ENCODE assay signal across 15 cellular contexts in genomic region chr17:42946812-42947211, GRCh38. TPM values are rescaled to one million over a fixed set of nuclear protein-coding genes. Genes with fewer than 3 reads are reported as not detected.
DNase-seq lines count a peak whose midpoint lies in the region; ATAC-seq and TF ChIP-seq lines count a peak whose summit lies in the region.
"Had no signal": no experiment of that assay in that cellular context is flagged by ENCODE, and none has a peak within 500 bp of the region (broad histone marks: within the 10 kb centered on the region; RNA-seq: fewer than 3 reads in every experiment).

No MANE protein-coding gene starts in this region.

- CTCF ChIA-PET in HEK293 (lab: Yijun Ruan, JAX) = interaction anchor here (0.6 kb wide), 1 partner anchor 11 kb away, joined by 3 read pairs; no protein-coding TSS in a partner anchor

- no peaks in the 10 kb centered on the region for H3K27me3 Mint-ChIP-seq in neural progenitor cell (ENCODE audit: insufficient read depth, low read depth)
- H3K27me3 Mint-ChIP-seq: B cell; CD4-positive, alpha-beta T cell had no signal

- no peaks in the 10 kb centered on the region for H3K9me3 Mint-ChIP-seq in neural progenitor cell
- H3K9me3 Mint-ChIP-seq: CD4-positive, alpha-beta T cell; GM23338 had no signal

- H3K4me1 ChIP-seq in HEK293 (ENCODE audit: control insufficient read depth, insufficient read depth, low read length) (no peaks in the 10 kb centered on the region), ascending aorta (peaks cover 0 to 12% of the 10 kb centered on the region in 2 donors), neural progenitor cell (no peaks in the 10 kb centered on the region), thyroid gland (peaks cover 11 to 14% of the 10 kb centered on the region in 2 donors)

- no peak overlapping the region for H3K27ac ChIP-seq in HEK293 (ENCODE audit: extremely low read depth, low read depth, low read length)
- H3K27ac ChIP-seq in ascending aorta = peak overlapping the region; percentile 56 to 66
- no peak overlapping the region for H3K27ac ChIP-seq in neural progenitor cell
- H3K27ac ChIP-seq in thyroid gland = peak overlapping the region in 2 of 3 donors; percentile 4 to 53

- no peak for DNase-seq in ascending aorta (ENCODE audit: low spot score in 2 of 2)
- DNase-seq in neural progenitor cell (ENCODE audit: low spot score) = no peak
- no peak for DNase-seq in thyroid gland
- DNase-seq in COLO668 (lab: John Stamatoyannopoulos, UW; ENCODE audit: unreplicated experiment) = no peak
- no peak for DNase-seq in GM03348 (ENCODE audit: low spot score)
- DNase-seq: C1 segment of cervical spinal cord; CD4-positive, alpha-beta T cell; DMS79; H7 had no signal

- intact Hi-C loops in ascending aorta (cut with DNase I) (no loop called here), thyroid gland (cut with DNase I) (no loop called here)

- H3K4me1 Mint-ChIP-seq in neural progenitor cell = no peaks in the 10 kb centered on the region
- H3K4me1 Mint-ChIP-seq: B cell, GM23338 had no signal

- H3K4me3 ChIP-seq in HEK293 (ENCODE audit: low read depth, low read length) (no peak overlapping the region), ascending aorta (no peak overlapping the region), neural progenitor cell (no peak overlapping the region), thyroid gland (replicated peaks in 1 of 3) (no peak overlapping the region)
- H3K4me3 ChIP-seq: GM23338 had no signal

- POLR2A ChIA-PET in HEK293 (lab: Yijun Ruan, JAX) = no interaction called here

- no peaks in the 10 kb centered on the region for H3F3A ChIP-seq in neural progenitor cell (ENCODE audit: low read depth)

- peak overlapping the region; percentile 27 for H3K9ac ChIP-seq in neural progenitor cell

- no peaks in the 10 kb centered on the region for H4K20me1 ChIP-seq in neural progenitor cell (ENCODE audit: low read depth)

- H3K27ac Mint-ChIP-seq in neural progenitor cell = peak overlapping the region; percentile 82
- H3K27ac Mint-ChIP-seq: B cell; CD4-positive, alpha-beta T cell; GM23338 had no signal

- no peaks in the 10 kb centered on the region for H3K79me2 ChIP-seq in neural progenitor cell (ENCODE audit: low read depth)

- no peak for ATAC-seq in GM21576 (IDR thresholded peaks at IDR 0.05; ENCODE audit: unreplicated experiment)
- ATAC-seq: GM23338 had no signal

- no peak overlapping the region for H2AFZ ChIP-seq in neural progenitor cell (replicated peaks)
- H2AFZ ChIP-seq: GM23338 had no signal

- peaks cover 6% of the 10 kb centered on the region for H3K36me3 Mint-ChIP-seq in neural progenitor cell

- no peaks in the 10 kb centered on the region for H3K9me3 ChIP-seq in HEK293 (ENCODE audit: control insufficient read depth, insufficient read depth, low read depth, low read length)
- no peaks in the 10 kb centered on the region for H3K9me3 ChIP-seq in ascending aorta
- H3K9me3 ChIP-seq in neural progenitor cell (ENCODE audit: low read depth) = no peaks in the 10 kb centered on the region
- no peaks in the 10 kb centered on the region for H3K9me3 ChIP-seq in thyroid gland

- WGBS in thyroid gland, 2 donors = 93 to 100% methylated on average over 1 of the region's 1 CpG

- TF ChIP-seq CTCF in HEK293 (tag by site-specific recombination; IDR thresholded peaks at IDR 0.05) (no peak), ascending aorta (IDR thresholded peaks at IDR 0.05) (no peak), neural progenitor cell (IDR thresholded peaks at IDR 0.05) (no peak), thyroid gland (IDR thresholded peaks at IDR 0.05) (no peak)

- H3K36me3 ChIP-seq in HEK293 (ENCODE audit: control insufficient read depth in 2 of 2, insufficient read depth in 1 of 2, low read length in 2 of 2) (peaks cover 25 to 36% of the 10 kb centered on the region in 2 experiments), ascending aorta (peaks cover 18 to 20% of the 10 kb centered on the region in 2 donors), neural progenitor cell (no peaks in the 10 kb centered on the region), thyroid gland (peaks cover 9 to 21% of the 10 kb centered on the region in 2 donors)

- no peak for TF ChIP-seq POLR2A in thyroid gland (IDR thresholded peaks at IDR 0.05)

- no peaks in the 10 kb centered on the region for H3K27me3 ChIP-seq in ascending aorta
- no peaks in the 10 kb centered on the region for H3K27me3 ChIP-seq in neural progenitor cell
- H3K27me3 ChIP-seq in thyroid gland = no peaks in the 10 kb centered on the region

- no peak overlapping the region for H3K4me3 Mint-ChIP-seq in neural progenitor cell
- H3K4me3 Mint-ChIP-seq: B cell; CD4-positive, alpha-beta T cell; GM23338 had no signal

- H3K4me2 ChIP-seq in neural progenitor cell = no peak overlapping the region
- H3K4me2 ChIP-seq: GM23338 had no signal

TF ChIP-seq in HEK293, 187 proteins besides CTCF, POLR2A, EP300 and RAD21 (continues in another document):
- TF ChIP-seq ZFP41 (tag by site-specific recombination; IDR thresholded peaks at IDR 0.05; ENCODE audit: borderline replicate concordance) = no peak
- TF ChIP-seq ATF2 (tag by site-specific recombination; IDR thresholded peaks at IDR 0.05; ENCODE audit: low read depth) = peak; percentile 87
- peak; percentile 28; the same call in 1 of the 2 replicates for TF ChIP-seq ZEB2 (tag by site-specific recombination; IDR thresholded peaks at IDR 0.05)
- TF ChIP-seq HIC1 (tag by site-specific recombination; IDR thresholded peaks at IDR 0.05) = 0 out of 2 replicates have a peak, but pooled peaks have one; percentile 15
- TF ChIP-seq ZNF274 (IDR thresholded peaks at IDR 0.05; ENCODE audit: low read length) = no peak
- no peak for TF ChIP-seq ZNF274 (tag by site-specific recombination; IDR thresholded peaks at IDR 0.05; ENCODE audit: borderline replicate concordance)
- no peak for TF ChIP-seq ZNF354C (tag by site-specific recombination; IDR thresholded peaks at IDR 0.05; ENCODE audit: borderline replicate concordance, low read depth)
- no peak for TF ChIP-seq ZNF138 (tag by site-specific recombination; IDR thresholded peaks at IDR 0.05; ENCODE audit: borderline replicate concordance)

RNA-seq across cellular contexts. Expression of gene AARSD1, which starts 17.4 kb away (rescaled TPM):
- 3.8 TPM for total RNA-seq in ascending aorta
- 23.7 and 36.5 TPM in 2 replicates for total RNA-seq in neural progenitor cell (ENCODE audit: low replicate concordance)
- total RNA-seq in thyroid gland = 10 to 100 TPM; 25.6 to 37.9 (median 32.5) TPM

RNA-seq across cellular contexts. Expression of gene PTGES3L, which starts 33.1 kb away (rescaled TPM):
- total RNA-seq in ascending aorta (not detected), neural progenitor cell (ENCODE audit: low replicate concordance) (2.6 and 7.7 TPM in 2 replicates), thyroid gland (under 1 TPM in 3 of 4 donors, not detected in 1; 0.11 to 0.75 (median 0.54) TPM)
- total RNA-seq: G401, HT1080 had no signal

RNA-seq across cellular contexts. Expression of gene RUNDC1, which starts 33.6 kb away (rescaled TPM):
- total RNA-seq in ascending aorta (10.2 TPM), neural progenitor cell (ENCODE audit: low replicate concordance) (11.4 and 12.6 TPM in 2 replicates), thyroid gland (10 to 100 TPM; 25.8 to 31.9 (median 28.4) TPM)

RNA-seq across cellular contexts. Expression of gene G6PC1, which starts 46.2 kb away (rescaled TPM):
- total RNA-seq in ascending aorta (not detected), neural progenitor cell (ENCODE audit: low replicate concordance) (not detected in 2 replicates), thyroid gland (not detected)
- total RNA-seq: B cell; CD4-positive, alpha-beta T cell; G401; GM23338; H7; HT1080 had no signal

RNA-seq across cellular contexts. Expression of gene RPL27, which starts 51.4 kb away (rescaled TPM):
- total RNA-seq in ascending aorta (417 TPM), neural progenitor cell (ENCODE audit: low replicate concordance) (1,535 and 1,934 TPM in 2 replicates), thyroid gland (1,000 to 10,000 TPM in 2 of 4 donors, 100 to 1,000 TPM in 2; 425 to 1,406 (median 814) TPM)

Comparison
In these comparisons a context has a peak if more than half of its experiments do, and no peak if none do; other contexts are left out.
1. H3K27ac ChIP-seq: peak in ascending aorta (2 of 2) and thyroid gland (2 of 3); none in HEK293 (single experiment) and neural progenitor cell (single experiment).